In the genomic region with DNA sequence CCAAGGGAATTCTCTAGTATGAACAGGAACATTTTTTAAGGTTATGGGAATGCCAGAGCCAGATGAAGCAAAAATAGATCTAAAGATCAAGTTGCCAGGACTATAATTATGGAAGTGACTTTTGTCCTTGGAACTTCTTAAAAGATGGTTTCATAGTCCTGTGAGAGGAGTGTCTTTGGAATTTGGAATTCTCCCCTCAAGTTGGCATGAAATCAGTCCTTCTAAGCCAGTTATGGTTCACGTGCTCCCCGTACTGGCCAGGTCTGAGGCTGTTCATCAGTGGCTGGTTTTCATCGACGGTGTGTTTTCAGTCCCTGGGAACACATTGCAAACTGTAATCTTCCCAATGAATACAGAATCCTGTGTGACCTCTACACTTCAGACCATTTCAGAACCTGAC, we compare ENCODE assay signal across 18 cellular contexts.
"Had no signal": no experiment of that assay in that cellular context is flagged by ENCODE, and none has a peak within 500 bp of the region (broad histone marks: within the 10 kb centered on the region; RNA-seq: fewer than 3 reads in every experiment).

No MANE protein-coding gene starts in this region.

- H3K36me3 Mint-ChIP-seq: mesothelial cell of epicardium had no signal

- H3K27ac ChIP-seq: coronary artery, dorsolateral prefrontal cortex, esophagus muscularis mucosa, foreskin keratinocyte, heart right ventricle, left lung, lower lobe of right lung had no signal

- H3K36me3 ChIP-seq: esophagus muscularis mucosa, heart right ventricle, left lung had no signal

- DNase-seq: dermis blood vessel endothelial cell; dorsolateral prefrontal cortex; effector CD4-positive, alpha-beta T cell; effector memory CD4-positive, alpha-beta T cell; foreskin keratinocyte; glutamatergic neuron; head of caudate nucleus; heart right ventricle; hippocampal formation; left cardiac atrium; left lung; left ventricle myocardium superior; lower lobe of right lung; mesenchymal stem cell; mucosa of descending colon had no signal

- H3K4me3 Mint-ChIP-seq: mesothelial cell of epicardium had no signal

- H3K4me3 ChIP-seq: coronary artery, dorsolateral prefrontal cortex, esophagus muscularis mucosa, heart right ventricle, left lung, lower lobe of right lung, mucosa of descending colon had no signal

- ATAC-seq: foreskin keratinocyte, heart right ventricle, left cardiac atrium, left ventricle myocardium superior, mucosa of descending colon had no signal

- H3K27me3 ChIP-seq: esophagus muscularis mucosa, left lung had no signal

- H3K4me1 ChIP-seq: esophagus muscularis mucosa, foreskin keratinocyte, heart right ventricle, left lung, lower lobe of right lung had no signal

- H3K27ac Mint-ChIP-seq: mesothelial cell of epicardium had no signal

- H3K9me3 ChIP-seq: esophagus muscularis mucosa, lower lobe of right lung, mucosa of descending colon had no signal
